ENCODE assay signal across 26 cellular contexts in genomic region chr17:63042443-63042842, GRCh38.
A peak's percentile ranks its signal among the peaks of the same experiment; 100 is the strongest.
DNase-seq lines count a peak whose midpoint lies in the region; ATAC-seq, FAIRE-seq and TF ChIP-seq lines count a peak whose summit lies in the region.
"Had no signal": no experiment of that assay in that cellular context is flagged by ENCODE, and none has a peak within 500 bp of the region (broad histone marks: within the 10 kb centered on the region; RNA-seq: fewer than 3 reads in every experiment).

No MANE protein-coding gene starts in this region.

- no peak for FAIRE-seq in keratinocyte (lab: Jason Lieb, UNC)
- FAIRE-seq: islet of Langerhans had no signal

- H3K56ac ChIP-seq in H9 (ENCODE audit: insufficient read length, low read depth, low read length): no peak overlapping the region

- H3K23me2 ChIP-seq in H9 (ENCODE audit: insufficient read length, low read depth, low read length, poor library complexity, severe bottlenecking): no peaks in the 10 kb centered on the region

- POLR2A ChIA-PET in PC-9 (lab: Charles Lee; ENCODE audit: unreplicated experiment): interaction anchor here (0.6 kb wide), 1 partner anchor 50 kb away, joined by 7 read pairs; no protein-coding TSS in a partner anchor
- POLR2A ChIA-PET in activated CD8-positive, alpha-beta T cell treated with anti-CD3 and anti-CD28 coated beads, Interleukin-2, amount 10 ng/mL, durations not matched to agents 7 days and 5 days (lab: Charles Lee): no interaction called here

- ATAC-seq in activated CD8-positive, alpha-beta T cell treated with anti-CD3 and anti-CD28 coated beads, Interleukin-2, amount 10 ng/mL, durations not matched to agents 7 days and 5 days: no peak
- no peak for ATAC-seq in heart right ventricle
- ATAC-seq: activated CD8-positive, alpha-beta memory T cell treated with anti-CD3 and anti-CD28 coated beads, Interleukin-2, amount 10 ng/mL, durations not matched to agents 7 days and 5 days; naive thymus-derived CD4-positive, alpha-beta T cell; PC-3; stimulated activated naive CD8-positive, alpha-beta T cell treated with anti-CD3 and anti-CD28 coated beads, Interleukin-15, amount 100 ng/mL, for 72 hours had no signal

- H3K9me2 ChIP-seq in PC-9 (ENCODE audit: insufficient read depth): no peaks in the 10 kb centered on the region

- H3K79me1 ChIP-seq in H9 (ENCODE audit: insufficient read depth, low read depth, low read length, poor library complexity, severe bottlenecking): no peaks in the 10 kb centered on the region

- H3K4me3 ChIP-seq in PC-9: no peak overlapping the region
- no peak overlapping the region for H3K4me3 ChIP-seq in keratinocyte (ENCODE audit: control insufficient read depth in 2 of 3, extremely low read depth in 1 of 3, insufficient read depth in 2 of 3, low read depth in 1 of 3, low read length in 3 of 3)
- H3K4me3 ChIP-seq in heart right ventricle: no peak overlapping the region
- H3K4me3 ChIP-seq: smooth muscle cell, tibial artery had no signal

- H3K36me3 ChIP-seq in PC-9 (ENCODE audit: low read depth) (peaks cover 4% of the 10 kb centered on the region), keratinocyte (ENCODE audit: control insufficient read depth in 2 of 2, extremely low read depth in 1 of 2, insufficient read depth in 2 of 2, low read length in 2 of 2) (no peaks in the 10 kb centered on the region), heart right ventricle (no peaks in the 10 kb centered on the region)
- H3K36me3 ChIP-seq: brain microvascular endothelial cell, tibial artery had no signal

- no peak overlapping the region for H3K9ac ChIP-seq in H9 (ENCODE audit: extremely low read depth, insufficient read length, low read length)
- H3K9ac ChIP-seq in keratinocyte (ENCODE audit: control insufficient read depth, extremely low read depth, insufficient read depth, low read length): no peak overlapping the region
- H3K9ac ChIP-seq: KMS-11 had no signal

- H2BK20ac ChIP-seq in H9 (ENCODE audit: low read depth, low read length, poor library complexity, severe bottlenecking): no peak overlapping the region

- peak overlapping the region in 1 of 2 experiments; percentile 4; a peak in 1 of 5 replicates for H3K4me3 Mint-ChIP-seq in H9
- H3K4me3 Mint-ChIP-seq in activated CD8-positive, alpha-beta T cell treated with anti-CD3 and anti-CD28 coated beads, Interleukin-2, amount 10 ng/mL, durations not matched to agents 7 days and 5 days: no peak overlapping the region
- H3K4me3 Mint-ChIP-seq: activated CD8-positive, alpha-beta memory T cell treated with anti-CD3 and anti-CD28 coated beads, Interleukin-2, amount 10 ng/mL, durations not matched to agents 7 days and 5 days; CD4-positive, CD25-positive, alpha-beta regulatory T cell; mesothelial cell of epicardium; naive thymus-derived CD4-positive, alpha-beta T cell; stimulated activated naive CD8-positive, alpha-beta T cell treated with anti-CD3 and anti-CD28 coated beads, Interleukin-15, amount 100 ng/mL, for 72 hours had no signal

- H3K27ac Mint-ChIP-seq in H9: peak overlapping the region in 2 of 3 experiments; percentile 18 to 79; a peak in 4 of 7 replicates
- no peak overlapping the region for H3K27ac Mint-ChIP-seq in activated CD8-positive, alpha-beta T cell treated with anti-CD3 and anti-CD28 coated beads, Interleukin-2, amount 10 ng/mL, durations not matched to agents 7 days and 5 days
- H3K27ac Mint-ChIP-seq: activated CD8-positive, alpha-beta memory T cell treated with anti-CD3 and anti-CD28 coated beads, Interleukin-2, amount 10 ng/mL, durations not matched to agents 7 days and 5 days; CD4-positive, CD25-positive, alpha-beta regulatory T cell; mesothelial cell of epicardium; naive thymus-derived CD4-positive, alpha-beta T cell; stimulated activated naive CD8-positive, alpha-beta T cell treated with anti-CD3 and anti-CD28 coated beads, Interleukin-15, amount 100 ng/mL, for 72 hours had no signal

- H3K4me1 ChIP-seq in H9 (ENCODE audit: insufficient read depth, low read length) (peaks cover 3% of the 10 kb centered on the region; the same call in 1 of the 2 replicates), PC-9 (replicated peaks; ENCODE audit: insufficient read depth) (peaks cover 27% of the 10 kb centered on the region), keratinocyte (ENCODE audit: control insufficient read depth, extremely low read depth, insufficient read depth, low read length) (peaks cover 24% of the 10 kb centered on the region), heart right ventricle (peaks cover 0 to 19% (median 5%) of the 10 kb centered on the region in 9 donors)

- no peak overlapping the region for H2BK5ac ChIP-seq in H9 (ENCODE audit: insufficient read length, low read length)

- H3K27ac ChIP-seq in H9 (ENCODE audit: insufficient read length, low read depth, low read length) (no peak overlapping the region), PC-9 (peak overlapping the region; percentile 17; the same call in 1 of the 2 replicates), keratinocyte (ENCODE audit: control insufficient read depth, insufficient read depth, low read length) (peak overlapping the region; percentile 47), heart right ventricle (no peak overlapping the region)
- H3K27ac ChIP-seq: brain microvascular endothelial cell, HL-60, KMS-11, tibial artery had no signal

- H2AK5ac ChIP-seq in H9 (ENCODE audit: insufficient read length, low read length): no peak overlapping the region

- no CpG with 5 or more reads among the region's 2 CpGs for WGBS in H9 (ENCODE audit: extremely low coverage, insufficient read length, low lambda C conversion rate)
- WGBS in heart right ventricle, 2 donors: 54 to 65% methylated on average over 2 of the region's 2 CpGs

- H2AFZ ChIP-seq in H9 (ENCODE audit: low read length): no peak overlapping the region
- H2AFZ ChIP-seq in PC-9: no peak overlapping the region
- no peak overlapping the region for H2AFZ ChIP-seq in keratinocyte (ENCODE audit: control insufficient read depth, low read length)

- H3K27me3 Mint-ChIP-seq in H9 (ENCODE audit: low read depth): no peaks in the 10 kb centered on the region; the same call in 1 of the 2 replicates
- H3K27me3 Mint-ChIP-seq in activated CD8-positive, alpha-beta T cell treated with anti-CD3 and anti-CD28 coated beads, Interleukin-2, amount 10 ng/mL, durations not matched to agents 7 days and 5 days (ENCODE audit: low read depth): no peaks in the 10 kb centered on the region
- H3K27me3 Mint-ChIP-seq: activated CD8-positive, alpha-beta memory T cell treated with anti-CD3 and anti-CD28 coated beads, Interleukin-2, amount 10 ng/mL, durations not matched to agents 7 days and 5 days; stimulated activated naive CD8-positive, alpha-beta T cell treated with anti-CD3 and anti-CD28 coated beads, Interleukin-15, amount 100 ng/mL, for 72 hours had no signal

- H4K8ac ChIP-seq in H9 (replicated peaks; ENCODE audit: insufficient read length, low read depth, low read length): no peak overlapping the region

- H3K14ac ChIP-seq in H9 (ENCODE audit: insufficient read depth, low read length): no peak overlapping the region

- peaks cover 22 to 35% of the 10 kb centered on the region in 2 experiments for H3K4me1 Mint-ChIP-seq in H9
- peaks cover 4% of the 10 kb centered on the region for H3K4me1 Mint-ChIP-seq in activated CD8-positive, alpha-beta T cell treated with anti-CD3 and anti-CD28 coated beads, Interleukin-2, amount 10 ng/mL, durations not matched to agents 7 days and 5 days (ENCODE audit: low read depth)

- no peak overlapping the region for H2BK120ac ChIP-seq in H9 (ENCODE audit: low read depth, low read length, poor library complexity, severe bottlenecking)

- no peak overlapping the region for H2BK12ac ChIP-seq in H9 (ENCODE audit: insufficient read length, low read depth, low read length)

- H3K79me2 ChIP-seq in H9 (ENCODE audit: insufficient read depth, low read length) (no peaks in the 10 kb centered on the region), PC-9 (ENCODE audit: low read depth) (peaks cover 100% of the 10 kb centered on the region), keratinocyte (ENCODE audit: control insufficient read depth, insufficient read depth, low read length) (peaks cover 47% of the 10 kb centered on the region)

- no peaks in the 10 kb centered on the region for H3K36me3 Mint-ChIP-seq in H9 (ENCODE audit: insufficient read depth in 1 of 3, low read depth in 3 of 3)
- H3K36me3 Mint-ChIP-seq in activated CD8-positive, alpha-beta T cell treated with anti-CD3 and anti-CD28 coated beads, Interleukin-2, amount 10 ng/mL, durations not matched to agents 7 days and 5 days (ENCODE audit: low read depth): no peaks in the 10 kb centered on the region
- H3K36me3 Mint-ChIP-seq: CD4-positive, CD25-positive, alpha-beta regulatory T cell had no signal

- no peak overlapping the region for H3K23ac ChIP-seq in H9 (ENCODE audit: insufficient read length, low read depth, low read length)

- H3K18ac ChIP-seq in H9 (ENCODE audit: insufficient read length, low read depth, low read length): no peak overlapping the region

- intact Hi-C loops in PC-9 (cut with micrococcal nuclease; ENCODE audit: unreplicated experiment) (no loop called here), heart right ventricle (cut with DNase I) (loop anchor here in 1 of 10 donors (10.0 kb wide), 1 partner anchor 48 kb away; no protein-coding TSS in a partner anchor)

- dilution Hi-C loops in keratinocyte (cut with MboI; ENCODE audit: extremely low pct_ligation_motif_present, low sequenced_read_pairs): no loop called here

- H4K5ac ChIP-seq in H9 (ENCODE audit: insufficient read length, low read depth, low read length): no peak overlapping the region

- BruUV-seq in PC-9 (replicated peaks; lab: Mats Ljungman, UMichigan): no TSS peak

- H3K9me3 ChIP-seq in H9 (ENCODE audit: control insufficient read depth, low read depth, low read length) (no peaks in the 10 kb centered on the region), PC-9 (ENCODE audit: insufficient read depth, low read depth) (no peaks in the 10 kb centered on the region), keratinocyte (ENCODE audit: control insufficient read depth, low read depth, low read length) (no peaks in the 10 kb centered on the region), heart right ventricle (no peaks in the 10 kb centered on the region)
- H3K9me3 ChIP-seq: tibial artery had no signal

- TF ChIP-seq CTCF in H9 (conservative IDR thresholded peaks at IDR 0.05): no peak
- no peak for TF ChIP-seq CTCF in PC-9 (conservative IDR thresholded peaks at IDR 0.05)
- TF ChIP-seq CTCF in keratinocyte (optimal IDR thresholded peaks at IDR 0.05 in 1 of 3, IDR thresholded peaks at IDR 0.05 in 1 of 3, conservative IDR thresholded peaks at IDR 0.05 in 1 of 3; ENCODE audit: extremely low read depth in 1 of 3, insufficient read depth in 2 of 3, low read length in 3 of 3): no peak
- no peak for TF ChIP-seq CTCF in heart right ventricle (IDR thresholded peaks at IDR 0.05)

- H3T11ph ChIP-seq in H9 (ENCODE audit: low read length): no peak overlapping the region

- no peak overlapping the region for H4K91ac ChIP-seq in H9 (ENCODE audit: insufficient read length, low read depth, low read length)

- no peaks in the 10 kb centered on the region for H3K27me3 ChIP-seq in H9 (ENCODE audit: insufficient read depth, low read length)
- no peaks in the 10 kb centered on the region for H3K27me3 ChIP-seq in PC-9 (ENCODE audit: insufficient read depth, low read depth)
- H3K27me3 ChIP-seq in keratinocyte (ENCODE audit: control insufficient read depth, extremely low read depth, insufficient read depth, low read length): no peaks in the 10 kb centered on the region
- H3K27me3 ChIP-seq in heart right ventricle: no peaks in the 10 kb centered on the region
- H3K27me3 ChIP-seq: brain microvascular endothelial cell, tibial artery had no signal

- H3K9me1 ChIP-seq in keratinocyte (ENCODE audit: control insufficient read depth, extremely low read depth, insufficient read depth, low read length): no peaks in the 10 kb centered on the region

- no peaks in the 10 kb centered on the region for H3K9me3 Mint-ChIP-seq in H9
- H3K9me3 Mint-ChIP-seq in activated CD8-positive, alpha-beta T cell treated with anti-CD3 and anti-CD28 coated beads, Interleukin-2, amount 10 ng/mL, durations not matched to agents 7 days and 5 days (ENCODE audit: insufficient read depth): no peaks in the 10 kb centered on the region
- H3K9me3 Mint-ChIP-seq: stimulated activated naive CD8-positive, alpha-beta T cell treated with anti-CD3 and anti-CD28 coated beads, Interleukin-15, amount 100 ng/mL, for 72 hours had no signal

- H3K4me2 ChIP-seq in H9 (ENCODE audit: insufficient read depth, insufficient read length, low read length) (no peak overlapping the region), PC-9 (no peak overlapping the region), keratinocyte (ENCODE audit: control insufficient read depth, extremely low read depth, insufficient read depth, low read depth, low read length) (no peak overlapping the region)
- H3K4me2 ChIP-seq: KMS-11, smooth muscle cell had no signal

- DNase-seq in COR-L47 (lab: John Stamatoyannopoulos, UW) (peak; percentile 35), H9 (no peak), PC-9 (no peak), keratinocyte (ENCODE audit: low read depth, low spot score) (no peak), NCI-H1092 treated with DMSO at 0.1 percent for 48 hours (lab: John Stamatoyannopoulos, UW) (no peak), heart right ventricle (no peak), iPS-NIHi11 (ENCODE audit: low spot score) (no peak)
- DNase-seq in activated CD8-positive, alpha-beta T cell treated with anti-CD3 and anti-CD28 coated beads, Interleukin-2, amount 10 ng/mL, durations not matched to agents 7 days and 5 days: no peak
- DNase-seq: activated CD4-positive, alpha-beta T cell treated with anti-CD3 and anti-CD28 coated beads, Interleukin-2, amount 50 U/mL, for 1 hour; activated CD8-positive, alpha-beta memory T cell treated with anti-CD3 and anti-CD28 coated beads, Interleukin-2, amount 10 ng/mL, durations not matched to agents 7 days and 5 days; activated naive CD4-positive, alpha-beta T cell treated with Interleukin-2 at 50 U/mL for 16 hours; brain microvascular endothelial cell; CD4-positive, CD25-positive, alpha-beta regulatory T cell; naive thymus-derived CD4-positive, alpha-beta T cell; NCI-H446 treated with DMSO at 0.1 percent for 48 hours; NK-92 treated with Interleukin-12 subunit alpha and Interleukin-12 subunit beta, amount 100 ng/mL, for 24 hours; PC-3; stimulated activated CD4-positive, alpha-beta T cell treated with anti-CD3 and anti-CD28 coated beads, Interleukin-1b, Interleukin-23, amount 100 ng/mL, for 48 hours; stimulated activated CD8-positive, alpha-beta memory T cell treated with anti-CD3 and anti-CD28 coated beads, Interleukin-4, amount 100 ng/mL, for 48 hours; stimulated activated naive CD8-positive, alpha-beta T cell treated with anti-CD3 and anti-CD28 coated beads, Interleukin-15, amount 100 ng/mL, for 72 hours; tibial artery had no signal

- H3F3A ChIP-seq in PC-9 (ENCODE audit: insufficient read depth, low read depth): peaks cover 44% of the 10 kb centered on the region

- CTCF ChIA-PET in PC-9 (lab: Charles Lee): no interaction called here
- CTCF ChIA-PET in activated CD8-positive, alpha-beta T cell treated with anti-CD3 and anti-CD28 coated beads, Interleukin-2, amount 10 ng/mL, durations not matched to agents 7 days and 5 days (lab: Charles Lee): no interaction called here

- H2BK15ac ChIP-seq in H9 (ENCODE audit: low read depth, low read length): no peak overlapping the region

- H4K20me1 ChIP-seq in H9 (ENCODE audit: control insufficient read depth, insufficient read depth, insufficient read length) (no peaks in the 10 kb centered on the region), PC-9 (ENCODE audit: insufficient read depth) (peaks cover 87% of the 10 kb centered on the region), keratinocyte (ENCODE audit: control insufficient read depth, extremely low read depth, insufficient read depth, low read length) (no peaks in the 10 kb centered on the region)

- H3K4ac ChIP-seq in H9 (ENCODE audit: low read depth, low read length): no peak overlapping the region

Comparison
In these comparisons a context has a peak if more than half of its experiments do, and no peak if none do; other contexts are left out.
1. H3K27ac ChIP-seq: peak in PC-9 (single experiment) and keratinocyte (single experiment); none in H9 (single experiment) and heart right ventricle (0 of 10).